Comparison of ENCODE assay signal across 8 cellular contexts in the genomic region with DNA sequence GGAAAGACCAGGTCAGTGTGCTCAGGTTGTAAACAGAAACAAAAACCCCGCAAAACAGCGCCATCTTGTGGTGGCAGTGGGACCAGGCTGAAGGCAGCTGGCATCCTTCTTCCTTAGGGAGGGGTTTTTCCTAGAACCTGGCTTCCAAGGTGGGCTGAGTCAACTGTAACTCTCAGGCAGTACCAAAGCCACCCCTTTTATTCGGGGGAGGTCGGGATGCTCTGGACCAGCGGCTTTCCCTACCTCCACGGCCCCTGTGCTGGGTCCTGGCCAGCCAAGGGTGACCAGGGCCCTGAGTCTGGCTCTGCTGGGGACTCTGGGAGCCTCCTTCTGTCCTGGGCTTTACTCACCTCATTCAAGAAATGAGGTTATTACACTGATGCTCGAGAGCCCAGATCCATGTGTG.
DNase-seq lines count a peak whose midpoint lies in the region; ATAC-seq and TF ChIP-seq lines count a peak whose summit lies in the region.

No MANE protein-coding gene starts in this region.

- peaks cover 16% of the 10 kb centered on the region for H3K27me3 Mint-ChIP-seq in activated CD8-positive, alpha-beta memory T cell treated with anti-CD3 and anti-CD28 coated beads, Interleukin-2, amount 10 ng/mL, durations not matched to agents 7 days and 5 days
- peaks cover 16 to 51% (median 44%) of the 10 kb centered on the region in 3 donors for H3K27me3 Mint-ChIP-seq in naive B cell

- POLR2A ChIA-PET in BJ (lab: Charles Lee) = no interaction called here

- no peak overlapping the region for H3K4me3 Mint-ChIP-seq in activated CD8-positive, alpha-beta memory T cell treated with anti-CD3 and anti-CD28 coated beads, Interleukin-2, amount 10 ng/mL, durations not matched to agents 7 days and 5 days
- H3K4me3 Mint-ChIP-seq in naive B cell = no peak overlapping the region

- ATAC-seq in activated CD8-positive, alpha-beta memory T cell treated with anti-CD3 and anti-CD28 coated beads, Interleukin-2, amount 10 ng/mL, durations not matched to agents 7 days and 5 days = peak; percentile 70
- ATAC-seq in naive B cell (ENCODE audit: low read depth in 2 of 2) (peak; percentile 32 to 46), HG03439 (IDR thresholded peaks at IDR 0.05; ENCODE audit: unreplicated experiment) (no peak)

- H3K9me3 Mint-ChIP-seq in activated CD8-positive, alpha-beta memory T cell treated with anti-CD3 and anti-CD28 coated beads, Interleukin-2, amount 10 ng/mL, durations not matched to agents 7 days and 5 days (ENCODE audit: low read depth) = no peaks in the 10 kb centered on the region
- no peaks in the 10 kb centered on the region for H3K9me3 Mint-ChIP-seq in naive B cell

- peaks cover 6% of the 10 kb centered on the region for H3K4me1 ChIP-seq in HAP-1

- no peaks in the 10 kb centered on the region for H3K9me3 ChIP-seq in HAP-1

- H3K27ac Mint-ChIP-seq in activated CD8-positive, alpha-beta memory T cell treated with anti-CD3 and anti-CD28 coated beads, Interleukin-2, amount 10 ng/mL, durations not matched to agents 7 days and 5 days = no peak overlapping the region
- no peak overlapping the region for H3K27ac Mint-ChIP-seq in naive B cell

- H3K36me3 ChIP-seq in BJ (ENCODE audit: control insufficient read depth, insufficient read depth, low read length) (no peaks in the 10 kb centered on the region), HAP-1 (replicated peaks) (no peaks in the 10 kb centered on the region)

- H3K4me3 ChIP-seq in BJ (ENCODE audit: low read depth, low read length) (no peak overlapping the region), HAP-1 (no peak overlapping the region)

- CTCF ChIA-PET in BJ (lab: Yijun Ruan, JAX) = interaction anchor here (0.7 to 3.2 kb wide), 16 partner anchors 10 to 219 kb away, joined by 3 to 29 read pairs (median 4); no protein-coding TSS in a partner anchor
- CTCF ChIA-PET in activated CD8-positive, alpha-beta memory T cell treated with anti-CD3 and anti-CD28 coated beads, Interleukin-2, amount 10 ng/mL, durations not matched to agents 7 days and 5 days (lab: Charles Lee) = interaction anchor here (0.8 to 1.5 kb wide), 7 partner anchors 9 to 203 kb away, joined by 3 to 8 read pairs (median 3); no protein-coding TSS in a partner anchor

- H3K27me3 ChIP-seq in BJ (ENCODE audit: control insufficient read depth, insufficient read depth, low read length) (peaks cover 6% of the 10 kb centered on the region), HAP-1 (ENCODE audit: low read depth) (peaks cover 34% of the 10 kb centered on the region)

- H3K36me3 Mint-ChIP-seq in activated CD8-positive, alpha-beta memory T cell treated with anti-CD3 and anti-CD28 coated beads, Interleukin-2, amount 10 ng/mL, durations not matched to agents 7 days and 5 days = no peaks in the 10 kb centered on the region
- H3K36me3 Mint-ChIP-seq in naive B cell = no peaks in the 10 kb centered on the region

- TF ChIP-seq CTCF in BJ (IDR thresholded peaks at IDR 0.05; ENCODE audit: insufficient read depth, low read depth, low read length) = peak; percentile 94

- in situ Hi-C loops in HAP-1 (cut with MboI; ENCODE audit: low sequenced_read_pairs) = loop anchor here (5.0 kb wide), 1 partner anchor 171 kb away; no protein-coding TSS in a partner anchor

- H3K4me1 Mint-ChIP-seq in activated CD8-positive, alpha-beta memory T cell treated with anti-CD3 and anti-CD28 coated beads, Interleukin-2, amount 10 ng/mL, durations not matched to agents 7 days and 5 days = peaks cover 3% of the 10 kb centered on the region
- peaks cover 3 to 9% (median 4%) of the 10 kb centered on the region in 3 donors for H3K4me1 Mint-ChIP-seq in naive B cell

- DNase-seq in BJ (ENCODE audit: low read depth) = no peak
- peak; percentile 39 to 86 for DNase-seq in HAP-1 (ENCODE audit: low spot score in 2 of 2)
- DNase-seq in NCI-H82 (lab: John Stamatoyannopoulos, UW) = peak; percentile 75
- DNase-seq in activated CD8-positive, alpha-beta memory T cell treated with anti-CD3 and anti-CD28 coated beads, Interleukin-2, amount 10 ng/mL, durations not matched to agents 7 days and 5 days = peak; percentile 73
- peak; percentile 75 for DNase-seq in epidermal melanocyte (ENCODE audit: insufficient read length, low spot score)
- peak; percentile 27 for DNase-seq in naive B cell
- peak; percentile 7 to 64 (median 46) for DNase-seq in stimulated activated naive CD4-positive, alpha-beta T cell (lab: John Stamatoyannopoulos, UW)
